20 cellular contexts compared by ENCODE assay signal in genomic region chr4:75338352-75338880, GRCh38.
"Had no signal": no experiment of that assay in that cellular context is flagged by ENCODE, and none has a peak within 500 bp of the region (broad histone marks: within the 10 kb centered on the region; RNA-seq: fewer than 3 reads in every experiment).

No MANE protein-coding gene starts in this region.

- H3K4me1 ChIP-seq: sigmoid colon, suprapubic skin, upper lobe of left lung had no signal

- H3K36me3 ChIP-seq: sigmoid colon, suprapubic skin, tibial artery, upper lobe of left lung had no signal

- H2AFZ ChIP-seq: hepatocyte had no signal

- DNase-seq: effector CD4-positive, alpha-beta T cell; endodermal cell; erythroblast; foreskin melanocyte; head of caudate nucleus; left colon; left ventricle myocardium superior; naive thymus-derived CD4-positive, alpha-beta T cell; nephron progenitor cell; posterior cingulate gyrus; sigmoid colon; stimulated activated CD4-positive, alpha-beta T cell treated with anti-CD3 and anti-CD28 coated beads, Interleukin-2, amount 100 ng/mL, for 48 hours; stimulated activated naive CD4-positive, alpha-beta T cell treated with Interleukin-2 at 50 U/mL for 16 hours; tibial artery; upper lobe of left lung had no signal

- H3K27me3 ChIP-seq: hepatocyte, sigmoid colon, suprapubic skin, tibial artery, upper lobe of left lung had no signal

- ATAC-seq: left colon; left ventricle myocardium superior; naive thymus-derived CD4-positive, alpha-beta T cell had no signal

- H3K27ac ChIP-seq: coronary artery, hepatocyte, sigmoid colon, suprapubic skin, tibial artery, upper lobe of left lung had no signal

- H3K4me2 ChIP-seq: hepatocyte, smooth muscle cell had no signal

- H3K9me3 ChIP-seq: sigmoid colon, suprapubic skin, tibial artery, upper lobe of left lung had no signal

- H3K4me3 ChIP-seq: coronary artery, hepatocyte, lung, sigmoid colon, smooth muscle cell, suprapubic skin, tibial artery, upper lobe of left lung had no signal
